8 cellular contexts compared by ENCODE assay signal in genomic region chr2:67650292-67651133, GRCh38.
DNase-seq lines count a peak whose midpoint lies in the region; ATAC-seq and TF ChIP-seq lines count a peak whose summit lies in the region.

No MANE protein-coding gene starts in this region.

- H3K27ac ChIP-seq in ACC112 (ENCODE audit: low read depth, low read length) (peak overlapping the region; percentile 38), stomach smooth muscle (ENCODE audit: low read length) (peak overlapping the region; percentile 64)

- H3K36me3 Mint-ChIP-seq in chondrocyte (ENCODE audit: low read depth): no peaks in the 10 kb centered on the region

- peak overlapping the region; percentile 42 for H3K27ac Mint-ChIP-seq in chondrocyte (ENCODE audit: unreplicated experiment)

- H3K27me3 ChIP-seq in ACC112 (ENCODE audit: insufficient read depth, low read length) (no peaks in the 10 kb centered on the region), stomach smooth muscle (ENCODE audit: control insufficient read depth in 1 of 2, insufficient read depth in 2 of 2, low read length in 2 of 2) (no peaks in the 10 kb centered on the region)

- intact Hi-C loops in left colon (cut with DNase I, micrococcal nuclease): loop anchor here in 1 of 2 donors (5.0 kb wide), 1 partner anchor 1223 kb away; no protein-coding TSS in a partner anchor

- H3K4me1 ChIP-seq in ACC112 (ENCODE audit: control insufficient read depth, insufficient read depth, low read length, unreplicated experiment) (peaks cover 22% of the 10 kb centered on the region), stomach smooth muscle (ENCODE audit: control insufficient read depth, insufficient read depth, low read length) (peaks cover 31% of the 10 kb centered on the region)

- no peaks in the 10 kb centered on the region for H3K79me2 ChIP-seq in ACC112 (ENCODE audit: control insufficient read depth, insufficient read depth, low read length, unreplicated experiment)

- peaks cover 0 to 4% of the 10 kb centered on the region in 2 donors for H3K9me3 ChIP-seq in stomach smooth muscle (ENCODE audit: control insufficient read depth in 2 of 2, low read length in 2 of 2)

- peak; percentile 50 for ATAC-seq in GM19463 (IDR thresholded peaks at IDR 0.05; ENCODE audit: unreplicated experiment)
- ATAC-seq in left colon: peak; percentile 60
- ATAC-seq in GM19023 (IDR thresholded peaks at IDR 0.05; ENCODE audit: unreplicated experiment): no peak

- peak; percentile 45 for DNase-seq in NOMO-1 treated with DMSO at 0.1 percent for 48 hours (lab: John Stamatoyannopoulos, UW; ENCODE audit: unreplicated experiment)
- no peak for DNase-seq in chondrocyte (ENCODE audit: low spot score)
- DNase-seq in left colon: peak; percentile 42 to 63
- no peak for DNase-seq in activated T-cell treated with anti-CD3 and anti-CD28 coated beads for 4 hours

- peaks cover 9% of the 10 kb centered on the region for H3K9me3 Mint-ChIP-seq in chondrocyte (ENCODE audit: low read depth)

- H3K36me3 ChIP-seq in ACC112 (ENCODE audit: insufficient read depth, low read length) (no peaks in the 10 kb centered on the region), stomach smooth muscle (ENCODE audit: control insufficient read depth in 2 of 2, insufficient read depth in 2 of 2, low read length in 2 of 2) (no peaks in the 10 kb centered on the region)

- peak; percentile 83 for TF ChIP-seq CTCF in chondrocyte (IDR thresholded peaks at IDR 0.05)

- peak overlapping the region; percentile 13 to 37 for H3K9ac ChIP-seq in stomach smooth muscle (ENCODE audit: low read length in 2 of 2)

- peak overlapping the region; percentile 73 for H2AFZ ChIP-seq in ACC112 (ENCODE audit: low read length, unreplicated experiment)

- H3K27me3 Mint-ChIP-seq in chondrocyte (ENCODE audit: low read depth): no peaks in the 10 kb centered on the region

- H3K4me3 Mint-ChIP-seq in chondrocyte (ENCODE audit: unreplicated experiment): peak overlapping the region; percentile 43

- no peak overlapping the region for H3K4me3 ChIP-seq in ACC112 (ENCODE audit: low read depth, low read length)
- H3K4me3 ChIP-seq in stomach smooth muscle (ENCODE audit: low read length in 2 of 2): peak overlapping the region; percentile 20 to 47

- H3K4me1 Mint-ChIP-seq in chondrocyte (ENCODE audit: low read depth): peaks cover 30% of the 10 kb centered on the region

Comparison
In these comparisons a context has a peak if more than half of its experiments do, and no peak if none do; other contexts are left out.
1. DNase-seq: peak in NOMO-1 treated with DMSO at 0.1 percent for 48 hours (single experiment) and left colon (2 of 2); none in chondrocyte (single experiment) and activated T-cell treated with anti-CD3 and anti-CD28 coated beads for 4 hours (single experiment).